ENCODE assay signal across 8 cellular contexts in the genomic region with DNA sequence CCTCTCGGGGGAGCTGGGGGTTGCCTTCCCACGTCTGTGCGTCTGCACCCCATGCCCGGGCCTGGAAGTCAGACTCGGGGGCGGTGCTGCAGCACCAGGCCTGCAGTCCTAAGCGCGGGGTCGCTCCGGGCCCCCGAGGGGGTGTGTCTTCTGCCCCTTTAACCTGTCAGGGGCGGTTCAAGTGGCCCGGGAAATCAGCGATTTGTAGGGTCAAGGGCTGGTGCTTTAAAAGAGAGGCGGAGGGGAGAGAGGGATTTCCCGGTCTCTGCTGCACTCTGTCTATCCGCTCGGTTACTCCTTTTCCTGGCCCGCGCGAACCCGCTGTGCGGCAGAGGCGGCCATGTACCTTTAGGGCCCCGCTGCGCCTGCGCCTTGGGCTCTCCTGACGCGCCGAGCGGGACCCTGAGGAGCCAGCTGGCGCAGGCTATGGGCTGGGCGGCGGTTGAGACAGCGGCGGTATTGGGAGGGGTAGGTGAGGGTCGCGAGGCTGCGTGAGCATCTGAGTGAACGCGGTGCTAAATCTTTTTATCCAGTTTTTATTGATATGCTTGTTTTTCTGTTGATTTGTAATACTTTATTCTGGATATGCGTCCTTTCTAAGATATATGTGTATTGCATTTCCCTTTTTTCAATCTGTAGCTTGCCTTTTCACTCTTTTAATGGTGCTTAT.
DNase-seq lines count a peak whose midpoint lies in the region; ATAC-seq and TF ChIP-seq lines count a peak whose summit lies in the region.
"Not testable (repeated sequence)": the region's sequence is repeated elsewhere in the genome, so short reads cannot be mapped to it uniquely, and the experiment has no call there.

No MANE protein-coding gene starts in this region.

- not testable (repeated sequence) for H3K9me3 Mint-ChIP-seq in nephron

- H3K27ac Mint-ChIP-seq in nephron, result peak overlapping the region; percentile 69 to 95 (median 92)

- not testable (repeated sequence) for H3K36me3 Mint-ChIP-seq in nephron (ENCODE audit: low read depth)

- ATAC-seq in HG02571 (IDR thresholded peaks at IDR 0.05; ENCODE audit: unreplicated experiment), result peak; percentile 69

- DNase-seq in Caki2 (ENCODE audit: low read depth) (peak; percentile 45), NCI-H1417 treated with DMSO at 0.1 percent for 48 hours (lab: John Stamatoyannopoulos, UW) (peak; percentile 35), T-helper 1 cell (peak; percentile 52 to 73 (median 62)), fibroblast of villous mesenchyme (ENCODE audit: low read depth) (peak; percentile 40)
- DNase-seq in activated naive CD4-positive, alpha-beta T cell treated with Interleukin-2 at 50 U/mL for 16 hours, result peak; percentile 76
- peak; percentile 66 for DNase-seq in stimulated activated CD8-positive, alpha-beta memory T cell treated with anti-CD3 and anti-CD28 coated beads, Interleukin-4, amount 100 ng/mL, for 24 hours (ENCODE audit: low read depth)

- in situ Hi-C loops in Caki2 (cut with HindIII; ENCODE audit: low pct_unique_long_range_greater_than_20kb, low sequenced_read_pairs), result not testable (repeated sequence)

- H3K4me1 Mint-ChIP-seq in nephron, result not testable (repeated sequence)

- not testable (repeated sequence) for TF ChIP-seq CTCF in fibroblast of villous mesenchyme (IDR thresholded peaks at IDR 0.05; ENCODE audit: insufficient read depth, low read depth, low read length); nephron (IDR thresholded peaks at IDR 0.05; ENCODE audit: unreplicated experiment in 3 of 3)

- H3K4me3 Mint-ChIP-seq in nephron, result peak overlapping the region; percentile 84 to 89 (median 88)

- H3K4me3 ChIP-seq in fibroblast of villous mesenchyme (ENCODE audit: low read depth, low read length), result peak overlapping the region; percentile 50

- H3K27me3 Mint-ChIP-seq in nephron (ENCODE audit: low read depth), result not testable (repeated sequence)

Comparison
In these comparisons a context has a peak if more than half of its experiments do, and no peak if none do; other contexts are left out.
1. Peak in every context shown above with its lines: DNase-seq, ATAC-seq and H3K4me3 ChIP-seq.